Comparison of ENCODE assay signal across 12 cellular contexts in genomic region chr4:13543091-13543581, GRCh38. TPM values are rescaled to one million over a fixed set of nuclear protein-coding genes. Genes with fewer than 3 reads are reported as not detected.
DNase-seq lines count a peak whose midpoint lies in the region; ATAC-seq and TF ChIP-seq lines count a peak whose summit lies in the region.
"Had no signal": no experiment of that assay in that cellular context is flagged by ENCODE, and none has a peak within 500 bp of the region (broad histone marks: within the 10 kb centered on the region; RNA-seq: fewer than 3 reads in every experiment).

No MANE protein-coding gene starts in this region.

- TF ChIP-seq POLR2A in transverse colon (IDR thresholded peaks at IDR 0.05), result no peak

- TF ChIP-seq CTCF in transverse colon (IDR thresholded peaks at IDR 0.05), result no peak

- H3K4me1 ChIP-seq in mucosa of stomach (ENCODE audit: control insufficient read depth, insufficient read depth, low read length) (peaks cover 24% of the 10 kb centered on the region), transverse colon (peaks cover 0 to 48% (median 35%) of the 10 kb centered on the region in 4 donors)

- H3K4me3 ChIP-seq in mucosa of stomach (ENCODE audit: low read length) (no peak overlapping the region), transverse colon (peak overlapping the region; percentile 54 to 88 (median 61))

- no peaks in the 10 kb centered on the region for H3K36me3 ChIP-seq in mucosa of stomach (ENCODE audit: control insufficient read depth, insufficient read depth, low read length)
- no peaks in the 10 kb centered on the region for H3K36me3 ChIP-seq in transverse colon
- H3K36me3 ChIP-seq: BLaER1 treated with 17β-estradiol and CSF1 and Interleukin-3, amounts not matched to agents 10 nM and 100 nM had no signal

- peaks cover 2% of the 10 kb centered on the region for H3K9me3 Mint-ChIP-seq in activated naive CD4-positive, alpha-beta T cell treated with anti-CD3 and anti-CD28 coated beads, Interleukin-2, amount 10 ng/mL, durations not matched to agents 7 days and 5 days
- peaks cover 4% of the 10 kb centered on the region for H3K9me3 Mint-ChIP-seq in activated naive CD8-positive, alpha-beta T cell treated with anti-CD3 and anti-CD28 coated beads, Interleukin-2, amount 10 ng/mL, durations not matched to agents 7 days and 5 days

- intact Hi-C loops in transverse colon (cut with DNase I; ENCODE audit: low total_unique reads), result loop anchor here (5.0 to 10.0 kb wide), 3 partner anchors 61 to 398 kb away; partner anchors contain the start of gene RAB28

- POLR2A ChIA-PET in activated naive CD8-positive, alpha-beta T cell treated with anti-CD3 and anti-CD28 coated beads, Interleukin-2, amount 10 ng/mL, durations not matched to agents 7 days and 5 days (lab: Charles Lee), result interaction anchor here (0.7 to 1.7 kb wide), 4 partner anchors 8 to 60 kb away, joined by 3 read pairs; no protein-coding TSS in a partner anchor

- no peak for DNase-seq in activated naive CD4-positive, alpha-beta T cell treated with anti-CD3 and anti-CD28 coated beads, Interleukin-2, amount 10 ng/mL, durations not matched to agents 7 days and 5 days
- no peak for DNase-seq in activated naive CD4-positive, alpha-beta T cell (lab: John Stamatoyannopoulos, UW)
- peak; percentile 35 for DNase-seq in activated naive CD8-positive, alpha-beta T cell treated with anti-CD3 and anti-CD28 coated beads, Interleukin-2, amount 10 ng/mL, durations not matched to agents 7 days and 5 days
- DNase-seq in transverse colon (no peak), Kasumi-1 (lab: John Stamatoyannopoulos, UW) (no peak), NOMO-1 treated with dmso at 0.1 percent for 144 hours (lab: John Stamatoyannopoulos, UW; ENCODE audit: unreplicated experiment) (no peak)
- DNase-seq: amniotic stem cell, NCI-H187 treated with DMSO at 0.1 percent for 48 hours had no signal

- no peak for ATAC-seq in activated naive CD8-positive, alpha-beta T cell treated with anti-CD3 and anti-CD28 coated beads, Interleukin-2, amount 10 ng/mL, durations not matched to agents 7 days and 5 days (ENCODE audit: low read depth)
- ATAC-seq in GM21423 (IDR thresholded peaks at IDR 0.05; ENCODE audit: unreplicated experiment), result no peak

- WGBS in transverse colon (ENCODE audit: low coverage in 1 of 2), 2 donors, result 36% methylated on average over 13 of the region's 13 CpGs; no CpG with 5 or more reads in 1 of the 2 donors

- no peak for TF ChIP-seq EP300 in transverse colon (IDR thresholded peaks at IDR 0.05; ENCODE audit: low read depth)

- peaks cover 26% of the 10 kb centered on the region for H3K36me3 Mint-ChIP-seq in activated naive CD4-positive, alpha-beta T cell treated with anti-CD3 and anti-CD28 coated beads, Interleukin-2, amount 10 ng/mL, durations not matched to agents 7 days and 5 days
- peaks cover 3% of the 10 kb centered on the region for H3K36me3 Mint-ChIP-seq in activated naive CD8-positive, alpha-beta T cell treated with anti-CD3 and anti-CD28 coated beads, Interleukin-2, amount 10 ng/mL, durations not matched to agents 7 days and 5 days

- H3K27ac ChIP-seq in transverse colon, result peak overlapping the region; percentile 79 to 94 (median 86)
- H3K27ac ChIP-seq: BLaER1 treated with 17β-estradiol and CSF1 and Interleukin-3, amounts not matched to agents 10 nM and 100 nM had no signal

- H3K27ac Mint-ChIP-seq in activated naive CD4-positive, alpha-beta T cell treated with anti-CD3 and anti-CD28 coated beads, Interleukin-2, amount 10 ng/mL, durations not matched to agents 7 days and 5 days, result peak overlapping the region; percentile 75
- no peak overlapping the region for H3K27ac Mint-ChIP-seq in activated naive CD8-positive, alpha-beta T cell treated with anti-CD3 and anti-CD28 coated beads, Interleukin-2, amount 10 ng/mL, durations not matched to agents 7 days and 5 days

- CTCF ChIA-PET in activated naive CD4-positive, alpha-beta T cell treated with anti-CD3 and anti-CD28 coated beads, Interleukin-2, amount 10 ng/mL, durations not matched to agents 7 days and 5 days (lab: Charles Lee), result no interaction called here

- H3K27me3 ChIP-seq in mucosa of stomach (ENCODE audit: control insufficient read depth, insufficient read depth, low read length) (peaks cover 97% of the 10 kb centered on the region), transverse colon (peaks cover 100% of the 10 kb centered on the region)

- peak overlapping the region; percentile 50 for H3K9ac ChIP-seq in mucosa of stomach (ENCODE audit: low read length)
- H3K9ac ChIP-seq: BLaER1 treated with 17β-estradiol and CSF1 and Interleukin-3, amounts not matched to agents 10 nM and 100 nM had no signal

- H3K4me3 Mint-ChIP-seq in activated naive CD4-positive, alpha-beta T cell treated with anti-CD3 and anti-CD28 coated beads, Interleukin-2, amount 10 ng/mL, durations not matched to agents 7 days and 5 days, result peak overlapping the region; percentile 39
- H3K4me3 Mint-ChIP-seq in activated naive CD8-positive, alpha-beta T cell treated with anti-CD3 and anti-CD28 coated beads, Interleukin-2, amount 10 ng/mL, durations not matched to agents 7 days and 5 days, result peak overlapping the region; percentile 1

- H3K9me3 ChIP-seq in mucosa of stomach (ENCODE audit: control insufficient read depth, low read length) (no peaks in the 10 kb centered on the region), transverse colon (no peaks in the 10 kb centered on the region)

- peaks cover 36% of the 10 kb centered on the region for H3K4me1 Mint-ChIP-seq in activated naive CD4-positive, alpha-beta T cell treated with anti-CD3 and anti-CD28 coated beads, Interleukin-2, amount 10 ng/mL, durations not matched to agents 7 days and 5 days
- peaks cover 39% of the 10 kb centered on the region for H3K4me1 Mint-ChIP-seq in activated naive CD8-positive, alpha-beta T cell treated with anti-CD3 and anti-CD28 coated beads, Interleukin-2, amount 10 ng/mL, durations not matched to agents 7 days and 5 days

- H3K27me3 Mint-ChIP-seq in activated naive CD4-positive, alpha-beta T cell treated with anti-CD3 and anti-CD28 coated beads, Interleukin-2, amount 10 ng/mL, durations not matched to agents 7 days and 5 days, result peaks cover 98% of the 10 kb centered on the region
- peaks cover 84% of the 10 kb centered on the region for H3K27me3 Mint-ChIP-seq in activated naive CD8-positive, alpha-beta T cell treated with anti-CD3 and anti-CD28 coated beads, Interleukin-2, amount 10 ng/mL, durations not matched to agents 7 days and 5 days

- in situ Hi-C loops in transverse colon (cut with MboI; ENCODE audit: low pct_ligation_motif_present in 1 of 4, low pct_unique_long_range_greater_than_20kb in 1 of 4, low sequenced_read_pairs in 3 of 4), result loop anchor here in 2 of 4 donors (10.0 kb wide), 2 partner anchors 688 to 808 kb away; no protein-coding TSS in a partner anchor

RNA-seq across cellular contexts. Expression of gene NKX3-2, which starts 1.2 kb away (rescaled TPM):
- not detected for total RNA-seq in activated naive CD8-positive, alpha-beta T cell treated with anti-CD3 and anti-CD28 coated beads, Interleukin-2, amount 10 ng/mL, durations not matched to agents 7 days and 5 days
- 10 to 100 TPM in 1 of 4 donors, 1 to 10 TPM in 3; 3.8 to 19.5 (median 5.1) TPM for total RNA-seq in transverse colon
- total RNA-seq: endothelial cell of umbilical vein had no signal

RNA-seq across cellular contexts. Expression of gene RAB28, which starts 59.0 kb away (rescaled TPM):
- 10 to 100 TPM; 16.4 to 18.5 TPM for total RNA-seq in activated naive CD8-positive, alpha-beta T cell treated with anti-CD3 and anti-CD28 coated beads, Interleukin-2, amount 10 ng/mL, durations not matched to agents 7 days and 5 days
- 10 to 100 TPM in 3 of 4 donors, 1 to 10 TPM in 1; 6.4 to 19.5 (median 17.8) TPM for total RNA-seq in transverse colon

Comparison
In these comparisons a context has a peak if more than half of its experiments do, and no peak if none do; other contexts are left out.
1. RNA of gene NKX3-2, which starts 1.2 kb away (total RNA-seq): 3.8 to 19.5 TPM in transverse colon; not detected in activated naive CD8-positive, alpha-beta T cell treated with anti-CD3 and anti-CD28 coated beads, Interleukin-2, amount 10 ng/mL, durations not matched to agents 7 days and 5 days; every median in the first group is over 4 times any median in the second.